In genomic region chr13:106507560-106508274, GRCh38 we compare ENCODE assay signal across 8 cellular contexts.
DNase-seq lines count a peak whose midpoint lies in the region; ATAC-seq and TF ChIP-seq lines count a peak whose summit lies in the region.

No MANE protein-coding gene starts in this region.

- H3K4me3 ChIP-seq in fibroblast of mammary gland (ENCODE audit: control insufficient read depth, low read depth, low read length): no peak overlapping the region
- peak overlapping the region; percentile 47 to 52 for H3K4me3 ChIP-seq in stomach smooth muscle (ENCODE audit: low read length in 2 of 2)

- peaks cover 3% of the 10 kb centered on the region for H3K4me1 ChIP-seq in stomach smooth muscle (ENCODE audit: control insufficient read depth, insufficient read depth, low read length)

- in situ Hi-C loops in ACHN (cut with HindIII; ENCODE audit: low pct_ligation_motif_present, low pct_unique_long_range_greater_than_20kb, low sequenced_read_pairs): no loop called here

- H3K9me3 ChIP-seq in stomach smooth muscle (ENCODE audit: control insufficient read depth in 2 of 2, low read length in 2 of 2): no peaks in the 10 kb centered on the region

- peak overlapping the region in 1 of 2 donors; percentile 37 for H3K9ac ChIP-seq in stomach smooth muscle (ENCODE audit: low read length in 2 of 2)

- peak; percentile 6 for DNase-seq in ACHN
- DNase-seq in NCI-H226: peak; percentile 68
- peak; percentile 97 for DNase-seq in fibroblast of mammary gland (ENCODE audit: low read depth)
- DNase-seq in NCI-H1436 (lab: John Stamatoyannopoulos, UW): no peak
- DNase-seq in NCI-H2227 treated with DMSO at 0.1 percent for 48 hours (lab: John Stamatoyannopoulos, UW): no peak

- peak; percentile 52 for ATAC-seq in GM21515 (IDR thresholded peaks at IDR 0.05; ENCODE audit: unreplicated experiment)
- no peak for ATAC-seq in HG03108 (IDR thresholded peaks at IDR 0.05; ENCODE audit: unreplicated experiment)

- TF ChIP-seq CTCF in fibroblast of mammary gland (conservative IDR thresholded peaks at IDR 0.05; ENCODE audit: control insufficient read depth, insufficient read depth, low read depth, low read length): no peak

- peak overlapping the region; percentile 61 for H3K27ac ChIP-seq in stomach smooth muscle (ENCODE audit: low read length)

- H3K36me3 ChIP-seq in stomach smooth muscle (ENCODE audit: control insufficient read depth in 2 of 2, insufficient read depth in 2 of 2, low read length in 2 of 2): peaks cover 3% of the 10 kb centered on the region in 2 donors

- H3K27me3 ChIP-seq in stomach smooth muscle (ENCODE audit: control insufficient read depth in 1 of 2, insufficient read depth in 2 of 2, low read length in 2 of 2): no peaks in the 10 kb centered on the region

Comparison
In these comparisons a context has a peak if more than half of its experiments do, and no peak if none do; other contexts are left out.
1. DNase-seq: peak in ACHN (single experiment), NCI-H226 (single experiment) and fibroblast of mammary gland (single experiment); none in NCI-H1436 (single experiment) and NCI-H2227 treated with DMSO at 0.1 percent for 48 hours (single experiment).